ENCODE assay signal across 21 cellular contexts in genomic region chr1:24226754-24227153, GRCh38. TPM values are rescaled to one million over a fixed set of nuclear protein-coding genes. Genes with fewer than 3 reads are reported as not detected.
DNase-seq lines count a peak whose midpoint lies in the region; ATAC-seq, FAIRE-seq and TF ChIP-seq lines count a peak whose summit lies in the region.
"Had no signal": no experiment of that assay in that cellular context is flagged by ENCODE, and none has a peak within 500 bp of the region (broad histone marks: within the 10 kb centered on the region; RNA-seq: fewer than 3 reads in every experiment).

No MANE protein-coding gene starts in this region.

- H3K4me1 Mint-ChIP-seq in T-helper 17 cell = peaks cover 11% of the 10 kb centered on the region
- H3K4me1 Mint-ChIP-seq in stimulated activated memory B cell treated with anti-CD40 and anti-IgM and Interleukin-4, amounts not matched to agents 10 μg/mL and 1 μg/mL and 100 μg/mL, for 72 hours = peaks cover 22% of the 10 kb centered on the region

- H3K27ac Mint-ChIP-seq in T-helper 17 cell = peak overlapping the region; percentile 0
- H3K27ac Mint-ChIP-seq in stimulated activated memory B cell treated with anti-CD40 and anti-IgM and Interleukin-4, amounts not matched to agents 10 μg/mL and 1 μg/mL and 100 μg/mL, for 72 hours = peak overlapping the region; percentile 50

- peak; percentile 48 for ATAC-seq in HG02852 (IDR thresholded peaks at IDR 0.05; ENCODE audit: unreplicated experiment)
- ATAC-seq in T-helper 17 cell = no peak
- peak; percentile 46 for ATAC-seq in stimulated activated memory B cell treated with anti-CD40 and anti-IgM and Interleukin-4, amounts not matched to agents 10 μg/mL and 1 μg/mL and 100 μg/mL, for 72 hours
- no peak for ATAC-seq in sciatic nerve
- ATAC-seq: A549 had no signal

- H3K36me3 Mint-ChIP-seq in T-helper 17 cell (ENCODE audit: low read depth) = no peaks in the 10 kb centered on the region
- no peaks in the 10 kb centered on the region for H3K36me3 Mint-ChIP-seq in stimulated activated memory B cell treated with anti-CD40 and anti-IgM and Interleukin-4, amounts not matched to agents 10 μg/mL and 1 μg/mL and 100 μg/mL, for 72 hours

- intact Hi-C loops in posterior cingulate gyrus (cut with DNase I) = no loop called here
- intact Hi-C loops in sciatic nerve (cut with DNase I) = no loop called here

- no peaks in the 10 kb centered on the region for H3K9me3 ChIP-seq in T-helper 17 cell (ENCODE audit: control insufficient read depth, low read length, poor library complexity, severe bottlenecking)
- H3K9me3 ChIP-seq: A549, BE2C, Peyer's patch, SJCRH30 had no signal

- no peak overlapping the region for H3K4me3 Mint-ChIP-seq in T-helper 17 cell
- H3K4me3 Mint-ChIP-seq in stimulated activated memory B cell treated with anti-CD40 and anti-IgM and Interleukin-4, amounts not matched to agents 10 μg/mL and 1 μg/mL and 100 μg/mL, for 72 hours = peak overlapping the region; percentile 11

- DNase-seq in GM12891 (ENCODE audit: insufficient read length, low spot score) (no peak), T-helper 17 cell (no peak), posterior cingulate gyrus (no peak), sciatic nerve (ENCODE audit: low spot score) (no peak), activated gamma-delta T cell treated with Interleukin-2 at 50 U/mL for 16 hours (no peak)
- DNase-seq: BE2C, DMS79 treated with DMSO at 0.1 percent for 48 hours, KBM-7, MM.1S, NCI-H1092, NCI-H1436, NCI-H187 treated with DMSO at 0.1 percent for 48 hours, NCI-H2107, NCI-H69, Peyer's patch, SJCRH30 had no signal

- H3K9me3 Mint-ChIP-seq in stimulated activated memory B cell treated with anti-CD40 and anti-IgM and Interleukin-4, amounts not matched to agents 10 μg/mL and 1 μg/mL and 100 μg/mL, for 72 hours = no peaks in the 10 kb centered on the region

- peak; percentile 95 for FAIRE-seq in GM12891 (lab: Jason Lieb, UNC)
- FAIRE-seq: A549, H54 had no signal

- H3K27me3 Mint-ChIP-seq in T-helper 17 cell = peaks cover 30% of the 10 kb centered on the region
- no peaks in the 10 kb centered on the region for H3K27me3 Mint-ChIP-seq in stimulated activated memory B cell treated with anti-CD40 and anti-IgM and Interleukin-4, amounts not matched to agents 10 μg/mL and 1 μg/mL and 100 μg/mL, for 72 hours

- TF ChIP-seq POLR2A in GM12891 (IDR thresholded peaks at IDR 0.05; ENCODE audit: low read depth, low read length) = no peak

TF ChIP-seq in GM12891, 5 proteins besides CTCF, POLR2A, EP300 and RAD21:
- TF ChIP-seq TAF1 (IDR thresholded peaks at IDR 0.05; ENCODE audit: low read depth, low read length) = no peak
- TF ChIP-seq SPI1 (IDR thresholded peaks at IDR 0.05; ENCODE audit: low read depth, low read length) = peak; percentile 87
- TF ChIP-seq PAX5 (IDR thresholded peaks at IDR 0.05; ENCODE audit: insufficient read depth, low read length, severe bottlenecking) = no peak

RNA-seq across cellular contexts. Expression of gene IFNLR1, which starts 39.7 kb away (rescaled TPM):
- polyA plus RNA-seq in GM12891 (2012; ENCODE audit: low read depth, missing spikeins) = 2.3 TPM
- total RNA-seq in T-helper 17 cell (1 to 10 TPM in 1 of 2 donors, under 1 TPM in 1; 0.65 to 1.3 TPM), sciatic nerve (0.49 TPM)
- total RNA-seq: HT1080, SJCRH30 had no signal

Comparison
In these comparisons a context has a peak if more than half of its experiments do, and no peak if none do; other contexts are left out.
1. ATAC-seq: peak in HG02852 (single experiment) and stimulated activated memory B cell treated with anti-CD40 and anti-IgM and Interleukin-4, amounts not matched to agents 10 μg/mL and 1 μg/mL and 100 μg/mL, for 72 hours (single experiment); none in T-helper 17 cell (single experiment) and sciatic nerve (single experiment).